1 cellular context compared by ENCODE assay signal in the genomic region with DNA sequence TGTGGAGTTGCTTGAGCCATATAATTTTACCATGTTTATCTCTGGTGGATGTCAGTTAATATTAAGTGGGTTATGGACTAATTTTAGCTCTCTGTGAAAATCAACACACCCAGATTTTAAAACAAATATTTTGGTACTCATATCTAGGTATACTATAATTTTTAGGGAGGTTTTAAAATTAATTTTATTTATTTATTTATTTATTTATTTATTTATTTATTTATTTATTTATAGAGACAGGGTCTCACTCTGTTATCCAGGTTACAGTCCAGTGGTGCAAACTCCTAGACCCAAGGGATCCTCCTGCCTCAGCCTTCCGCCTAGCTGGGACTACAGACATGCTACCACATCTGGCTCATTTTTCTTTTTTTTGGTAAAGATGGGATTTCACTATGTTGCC.
A peak's percentile ranks its signal among the peaks of the same experiment; 100 is the strongest.
TF ChIP-seq lines count a peak whose summit lies in the region.

No MANE protein-coding gene starts in this region.

TF ChIP-seq in HEK293, 187 proteins besides CTCF, POLR2A, EP300 and RAD21 (continued from another document):
- TF ChIP-seq, protein P1, sequence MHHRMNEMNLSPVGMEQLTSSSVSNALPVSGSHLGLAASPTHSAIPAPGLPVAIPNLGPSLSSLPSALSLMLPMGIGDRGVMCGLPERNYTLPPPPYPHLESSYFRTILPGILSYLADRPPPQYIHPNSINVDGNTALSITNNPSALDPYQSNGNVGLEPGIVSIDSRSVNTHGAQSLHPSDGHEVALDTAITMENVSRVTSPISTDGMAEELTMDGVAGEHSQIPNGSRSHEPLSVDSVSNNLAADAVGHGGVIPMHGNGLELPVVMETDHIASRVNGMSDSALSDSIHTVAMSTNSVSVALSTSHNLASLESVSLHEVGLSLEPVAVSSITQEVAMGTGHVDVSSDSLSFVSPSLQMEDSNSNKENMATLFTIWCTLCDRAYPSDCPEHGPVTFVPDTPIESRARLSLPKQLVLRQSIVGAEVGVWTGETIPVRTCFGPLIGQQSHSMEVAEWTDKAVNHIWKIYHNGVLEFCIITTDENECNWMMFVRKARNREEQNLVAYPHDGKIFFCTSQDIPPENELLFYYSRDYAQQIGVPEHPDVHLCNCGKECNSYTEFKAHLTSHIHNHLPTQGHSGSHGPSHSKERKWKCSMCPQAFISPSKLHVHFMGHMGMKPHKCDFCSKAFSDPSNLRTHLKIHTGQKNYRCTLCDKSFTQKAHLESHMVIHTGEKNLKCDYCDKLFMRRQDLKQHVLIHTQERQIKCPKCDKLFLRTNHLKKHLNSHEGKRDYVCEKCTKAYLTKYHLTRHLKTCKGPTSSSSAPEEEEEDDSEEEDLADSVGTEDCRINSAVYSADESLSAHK (tag by site-specific recombination; IDR thresholded peaks at IDR 0.05), result no peak
- TF ChIP-seq PRDM1 (tag by site-specific recombination; IDR thresholded peaks at IDR 0.05), result no peak
- TF ChIP-seq, protein P2, sequence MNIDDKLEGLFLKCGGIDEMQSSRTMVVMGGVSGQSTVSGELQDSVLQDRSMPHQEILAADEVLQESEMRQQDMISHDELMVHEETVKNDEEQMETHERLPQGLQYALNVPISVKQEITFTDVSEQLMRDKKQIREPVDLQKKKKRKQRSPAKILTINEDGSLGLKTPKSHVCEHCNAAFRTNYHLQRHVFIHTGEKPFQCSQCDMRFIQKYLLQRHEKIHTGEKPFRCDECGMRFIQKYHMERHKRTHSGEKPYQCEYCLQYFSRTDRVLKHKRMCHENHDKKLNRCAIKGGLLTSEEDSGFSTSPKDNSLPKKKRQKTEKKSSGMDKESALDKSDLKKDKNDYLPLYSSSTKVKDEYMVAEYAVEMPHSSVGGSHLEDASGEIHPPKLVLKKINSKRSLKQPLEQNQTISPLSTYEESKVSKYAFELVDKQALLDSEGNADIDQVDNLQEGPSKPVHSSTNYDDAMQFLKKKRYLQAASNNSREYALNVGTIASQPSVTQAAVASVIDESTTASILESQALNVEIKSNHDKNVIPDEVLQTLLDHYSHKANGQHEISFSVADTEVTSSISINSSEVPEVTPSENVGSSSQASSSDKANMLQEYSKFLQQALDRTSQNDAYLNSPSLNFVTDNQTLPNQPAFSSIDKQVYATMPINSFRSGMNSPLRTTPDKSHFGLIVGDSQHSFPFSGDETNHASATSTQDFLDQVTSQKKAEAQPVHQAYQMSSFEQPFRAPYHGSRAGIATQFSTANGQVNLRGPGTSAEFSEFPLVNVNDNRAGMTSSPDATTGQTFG (tag by site-specific recombination; IDR thresholded peaks at IDR 0.05; ENCODE audit: borderline replicate concordance), result no peak
- no peak for TF ChIP-seq ZNF169 (tag by site-specific recombination; IDR thresholded peaks at IDR 0.05)
- TF ChIP-seq ZNF16 (tag by site-specific recombination; IDR thresholded peaks at IDR 0.05; ENCODE audit: low read depth), result no peak
- TF ChIP-seq ZNF510 (tag by site-specific recombination; IDR thresholded peaks at IDR 0.05; ENCODE audit: insufficient replicate concordance), result peak; percentile 42
- no peak for TF ChIP-seq KLF7 (tag by site-specific recombination; IDR thresholded peaks at IDR 0.05; ENCODE audit: borderline replicate concordance)
- TF ChIP-seq, protein P3, sequence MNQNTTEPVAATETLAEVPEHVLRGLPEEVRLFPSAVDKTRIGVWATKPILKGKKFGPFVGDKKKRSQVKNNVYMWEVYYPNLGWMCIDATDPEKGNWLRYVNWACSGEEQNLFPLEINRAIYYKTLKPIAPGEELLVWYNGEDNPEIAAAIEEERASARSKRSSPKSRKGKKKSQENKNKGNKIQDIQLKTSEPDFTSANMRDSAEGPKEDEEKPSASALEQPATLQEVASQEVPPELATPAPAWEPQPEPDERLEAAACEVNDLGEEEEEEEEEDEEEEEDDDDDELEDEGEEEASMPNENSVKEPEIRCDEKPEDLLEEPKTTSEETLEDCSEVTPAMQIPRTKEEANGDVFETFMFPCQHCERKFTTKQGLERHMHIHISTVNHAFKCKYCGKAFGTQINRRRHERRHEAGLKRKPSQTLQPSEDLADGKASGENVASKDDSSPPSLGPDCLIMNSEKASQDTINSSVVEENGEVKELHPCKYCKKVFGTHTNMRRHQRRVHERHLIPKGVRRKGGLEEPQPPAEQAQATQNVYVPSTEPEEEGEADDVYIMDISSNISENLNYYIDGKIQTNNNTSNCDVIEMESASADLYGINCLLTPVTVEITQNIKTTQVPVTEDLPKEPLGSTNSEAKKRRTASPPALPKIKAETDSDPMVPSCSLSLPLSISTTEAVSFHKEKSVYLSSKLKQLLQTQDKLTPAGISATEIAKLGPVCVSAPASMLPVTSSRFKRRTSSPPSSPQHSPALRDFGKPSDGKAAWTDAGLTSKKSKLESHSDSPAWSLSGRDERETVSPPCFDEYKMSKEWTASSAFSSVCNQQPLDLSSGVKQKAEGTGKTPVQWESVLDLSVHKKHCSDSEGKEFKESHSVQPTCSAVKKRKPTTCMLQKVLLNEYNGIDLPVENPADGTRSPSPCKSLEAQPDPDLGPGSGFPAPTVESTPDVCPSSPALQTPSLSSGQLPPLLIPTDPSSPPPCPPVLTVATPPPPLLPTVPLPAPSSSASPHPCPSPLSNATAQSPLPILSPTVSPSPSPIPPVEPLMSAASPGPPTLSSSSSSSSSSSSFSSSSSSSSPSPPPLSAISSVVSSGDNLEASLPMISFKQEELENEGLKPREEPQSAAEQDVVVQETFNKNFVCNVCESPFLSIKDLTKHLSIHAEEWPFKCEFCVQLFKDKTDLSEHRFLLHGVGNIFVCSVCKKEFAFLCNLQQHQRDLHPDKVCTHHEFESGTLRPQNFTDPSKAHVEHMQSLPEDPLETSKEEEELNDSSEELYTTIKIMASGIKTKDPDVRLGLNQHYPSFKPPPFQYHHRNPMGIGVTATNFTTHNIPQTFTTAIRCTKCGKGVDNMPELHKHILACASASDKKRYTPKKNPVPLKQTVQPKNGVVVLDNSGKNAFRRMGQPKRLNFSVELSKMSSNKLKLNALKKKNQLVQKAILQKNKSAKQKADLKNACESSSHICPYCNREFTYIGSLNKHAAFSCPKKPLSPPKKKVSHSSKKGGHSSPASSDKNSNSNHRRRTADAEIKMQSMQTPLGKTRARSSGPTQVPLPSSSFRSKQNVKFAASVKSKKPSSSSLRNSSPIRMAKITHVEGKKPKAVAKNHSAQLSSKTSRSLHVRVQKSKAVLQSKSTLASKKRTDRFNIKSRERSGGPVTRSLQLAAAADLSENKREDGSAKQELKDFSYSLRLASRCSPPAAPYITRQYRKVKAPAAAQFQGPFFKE (tag by site-specific recombination; IDR thresholded peaks at IDR 0.05; ENCODE audit: borderline replicate concordance), result no peak
- TF ChIP-seq ZNF394 (tag by site-specific recombination; IDR thresholded peaks at IDR 0.05; ENCODE audit: borderline replicate concordance), result peak; percentile 87
